ENCODE assay signal across 15 cellular contexts in genomic region chr7:16742547-16742946, GRCh38. TPM values are rescaled to one million over a fixed set of nuclear protein-coding genes. Genes with fewer than 3 reads are reported as not detected.
DNase-seq lines count a peak whose midpoint lies in the region; ATAC-seq, FAIRE-seq and TF ChIP-seq lines count a peak whose summit lies in the region.
"Had no signal": no experiment of that assay in that cellular context is flagged by ENCODE, and none has a peak within 500 bp of the region (broad histone marks: within the 10 kb centered on the region; RNA-seq: fewer than 3 reads in every experiment).

No MANE protein-coding gene starts in this region.

- no peaks in the 10 kb centered on the region for H3K9me1 ChIP-seq in K562 (ENCODE audit: control insufficient read depth, insufficient read depth, low read length)

- POLR2A ChIA-PET in K562 (lab: Yijun Ruan, JAX): interaction anchor here (2.2 kb wide), 1 partner anchor 14 kb away, joined by 8 read pairs; no protein-coding TSS in a partner anchor
- POLR2A ChIA-PET in activated CD8-positive, alpha-beta T cell treated with anti-CD3 and anti-CD28 coated beads for 36 hours (lab: Charles Lee): interaction anchor here (1.4 kb wide), 1 partner anchor 14 kb away, joined by 3 read pairs; no protein-coding TSS in a partner anchor

- H3K4me3 ChIP-seq in heart left ventricle (no peak overlapping the region), GM23248 (no peak overlapping the region), K562 (no peak overlapping the region), smooth muscle cell (no peak overlapping the region)

- H3K27me3 Mint-ChIP-seq in activated CD8-positive, alpha-beta T cell treated with anti-CD3 and anti-CD28 coated beads for 36 hours: peaks cover 2% of the 10 kb centered on the region

- DNase-seq in heart left ventricle (no peak), left cardiac atrium (no peak), GM23248 (no peak), K562 (ENCODE audit: extremely low read depth in 1 of 4, low spot score in 3 of 4) (peak in 1 of 4 experiments; percentile 68), smooth muscle cell (lab: John Stamatoyannopoulos, UW; ENCODE audit: unreplicated experiment) (no peak)
- DNase-seq in effector CD8-positive, alpha-beta T cell (lab: John Stamatoyannopoulos, UW): no peak
- no peak for DNase-seq in activated CD8-positive, alpha-beta T cell treated with anti-CD3 and anti-CD28 coated beads for 36 hours
- DNase-seq: BE2C; CD4-positive, alpha-beta memory T cell; DMS79 treated with DMSO at 0.1 percent for 48 hours; EL; GOT3; H9 had no signal

- H3K79me2 ChIP-seq in GM23248 (ENCODE audit: insufficient read depth): no peaks in the 10 kb centered on the region
- no peaks in the 10 kb centered on the region for H3K79me2 ChIP-seq in K562 (ENCODE audit: control insufficient read depth, insufficient read depth, low read length)
- H3K79me2 ChIP-seq in smooth muscle cell (ENCODE audit: low read depth): no peaks in the 10 kb centered on the region

- no peak for FAIRE-seq in K562 (lab: Jason Lieb, UNC)
- FAIRE-seq: G401.6, GM12891 had no signal

- intact Hi-C loops in heart left ventricle (cut with DNase I) (no loop called here), left cardiac atrium (cut with DNase I) (no loop called here), K562 (cut with micrococcal nuclease) (loop anchor here (5.0 kb wide), 1 partner anchor 80 kb away; no protein-coding TSS in a partner anchor)
- intact Hi-C loops in activated CD8-positive, alpha-beta T cell treated with anti-CD3 and anti-CD28 coated beads for 36 hours (cut with micrococcal nuclease): no loop called here

- TF ChIP-seq EP300 in K562 (IDR thresholded peaks at IDR 0.05; ENCODE audit: low read length): peak; percentile 79

- H2AFZ ChIP-seq in GM23248 (peak overlapping the region; percentile 57; the same call in 1 of the 2 replicates), K562 (ENCODE audit: low read depth, low read length) (no peak overlapping the region), smooth muscle cell (ENCODE audit: low read depth) (no peak overlapping the region)

- H3K9ac ChIP-seq in GM23248 (no peak overlapping the region), K562 (ENCODE audit: insufficient read depth in 1 of 2, low read depth in 2 of 2, low read length in 2 of 2) (no peak overlapping the region), smooth muscle cell (ENCODE audit: low read depth) (no peak overlapping the region)

- H3K36me3 ChIP-seq in heart left ventricle (no peaks in the 10 kb centered on the region), GM23248 (ENCODE audit: low read depth) (no peaks in the 10 kb centered on the region), K562 (ENCODE audit: control insufficient read depth, insufficient read depth, low read length) (no peaks in the 10 kb centered on the region), smooth muscle cell (ENCODE audit: low read depth) (no peaks in the 10 kb centered on the region)
- H3K36me3 ChIP-seq: BE2C had no signal

- H3K27me3 ChIP-seq in heart left ventricle (no peaks in the 10 kb centered on the region), GM23248 (replicated peaks; ENCODE audit: insufficient read depth) (no peaks in the 10 kb centered on the region), K562 (ENCODE audit: control insufficient read depth in 2 of 2, insufficient read depth in 2 of 2, low read length in 2 of 2) (no peaks in the 10 kb centered on the region), smooth muscle cell (ENCODE audit: low read depth) (no peaks in the 10 kb centered on the region)
- H3K27me3 ChIP-seq: BE2C had no signal

- H4K20me1 ChIP-seq in GM23248 (ENCODE audit: insufficient read depth) (no peaks in the 10 kb centered on the region), K562 (replicated peaks; ENCODE audit: control insufficient read depth, insufficient read depth, low read length) (no peaks in the 10 kb centered on the region), smooth muscle cell (ENCODE audit: low read depth) (no peaks in the 10 kb centered on the region)

- H3K27ac ChIP-seq in heart left ventricle (peak overlapping the region in 8 of 12 donors; percentile 3 to 81 (median 65)), GM23248 (no peak overlapping the region), K562 (ENCODE audit: extremely low read depth, low read depth, low read length) (no peak overlapping the region), smooth muscle cell (ENCODE audit: low read depth) (peak overlapping the region; percentile 43)

- H3K36me3 Mint-ChIP-seq in activated CD8-positive, alpha-beta T cell treated with anti-CD3 and anti-CD28 coated beads for 36 hours (ENCODE audit: low read depth): no peaks in the 10 kb centered on the region
- H3K36me3 Mint-ChIP-seq: CD4-positive, alpha-beta memory T cell had no signal

- in situ Hi-C loops in GM23248 (cut with MboI) (no loop called here), K562 (cut with MboI) (no loop called here)

- H3K9me3 Mint-ChIP-seq in activated CD8-positive, alpha-beta T cell treated with anti-CD3 and anti-CD28 coated beads for 36 hours: no peaks in the 10 kb centered on the region
- H3K9me3 Mint-ChIP-seq: CD4-positive, alpha-beta memory T cell; H9 had no signal

- H3K9me3 ChIP-seq in heart left ventricle (no peaks in the 10 kb centered on the region), GM23248 (ENCODE audit: low read depth) (no peaks in the 10 kb centered on the region), K562 (replicated peaks; ENCODE audit: control insufficient read depth, insufficient read depth, low read depth, low read length) (no peaks in the 10 kb centered on the region), smooth muscle cell (replicated peaks; ENCODE audit: low read depth) (no peaks in the 10 kb centered on the region)
- H3K9me3 ChIP-seq: BE2C had no signal

- no peak overlapping the region for H3K4me2 ChIP-seq in GM23248 (ENCODE audit: unreplicated experiment)
- no peak overlapping the region for H3K4me2 ChIP-seq in K562 (ENCODE audit: insufficient read depth, low read length)
- H3K4me2 ChIP-seq in smooth muscle cell: no peak overlapping the region

- CTCF ChIA-PET in K562 (lab: Yijun Ruan, JAX; ENCODE audit: low intra/inter-chr PET ratio): no interaction called here
- CTCF ChIA-PET in activated CD8-positive, alpha-beta T cell treated with anti-CD3 and anti-CD28 coated beads for 36 hours (lab: Charles Lee): interaction anchor here (1.0 kb wide), 1 partner anchor 16 kb away, joined by 3 read pairs; no protein-coding TSS in a partner anchor

- no peak for ATAC-seq in heart left ventricle
- ATAC-seq in left cardiac atrium: no peak
- ATAC-seq in K562: peak; percentile 66
- no peak for ATAC-seq in activated CD8-positive, alpha-beta T cell treated with anti-CD3 and anti-CD28 coated beads for 36 hours

- TF ChIP-seq CTCF in heart left ventricle (IDR thresholded peaks at IDR 0.05) (no peak), K562 (IDR thresholded peaks at IDR 0.05 in 2 of 3, conservative IDR thresholded peaks at IDR 0.05 in 1 of 3; ENCODE audit: insufficient read depth in 2 of 3, low read depth in 1 of 3, low read length in 3 of 3) (no peak), smooth muscle cell (IDR thresholded peaks at IDR 0.05; ENCODE audit: borderline replicate concordance, insufficient read depth, poor library complexity, severe bottlenecking) (no peak)
- no peak for TF ChIP-seq CTCF in activated CD8-positive, alpha-beta T cell treated with anti-CD3 and anti-CD28 coated beads for 36 hours (IDR thresholded peaks at IDR 0.05)

- BruUV-seq in K562 (replicated peaks; lab: Mats Ljungman, UMichigan): no TSS peak

- WGBS in heart left ventricle, 4 donors: 61 to 98% (median 80%) methylated on average over 3 of the region's 3 CpGs
- 64 to 65% methylated on average over 3 of the region's 3 CpGs for WGBS in GM23248 (ENCODE audit: low coverage in 1 of 2, low lambda C conversion rate in 2 of 2, missing lambda C conversion rate in 2 of 2), 2 experiments
- WGBS in K562 (ENCODE audit: insufficient coverage, low coverage, missing lambda C conversion rate): 51% methylated on average over 3 of the region's 3 CpGs
- 87% methylated on average over 3 of the region's 3 CpGs for WGBS in smooth muscle cell (ENCODE audit: low lambda C conversion rate)

- H3F3A ChIP-seq in GM23248 (ENCODE audit: insufficient read depth) (peaks cover 25% of the 10 kb centered on the region), smooth muscle cell (ENCODE audit: low read depth) (peaks cover 18% of the 10 kb centered on the region)

- no peak overlapping the region for H3K27ac Mint-ChIP-seq in activated CD8-positive, alpha-beta T cell treated with anti-CD3 and anti-CD28 coated beads for 36 hours
- H3K27ac Mint-ChIP-seq: CD4-positive, alpha-beta memory T cell; H9 had no signal

- H3K4me1 Mint-ChIP-seq in activated CD8-positive, alpha-beta T cell treated with anti-CD3 and anti-CD28 coated beads for 36 hours (ENCODE audit: low read depth): peaks cover 11% of the 10 kb centered on the region
- H3K4me1 Mint-ChIP-seq: CD4-positive, alpha-beta memory T cell had no signal

- TF ChIP-seq POLR2A in heart left ventricle (IDR thresholded peaks at IDR 0.05) (no peak), K562 (conservative IDR thresholded peaks at IDR 0.05) (no peak)

- peaks cover 0 to 53% (median 27%) of the 10 kb centered on the region in 12 donors for H3K4me1 ChIP-seq in heart left ventricle
- peaks cover 35% of the 10 kb centered on the region for H3K4me1 ChIP-seq in GM23248 (ENCODE audit: insufficient read depth)
- peaks cover 31 to 49% of the 10 kb centered on the region in 2 experiments; a peak in 4 of 5 replicates for H3K4me1 ChIP-seq in K562 (replicated peaks in 1 of 2; ENCODE audit: control insufficient read depth in 2 of 2, insufficient read depth in 2 of 2, low read length in 2 of 2)
- H3K4me1 ChIP-seq in smooth muscle cell (ENCODE audit: low read depth): peaks cover 27% of the 10 kb centered on the region

- TF ChIP-seq RAD21 in K562 (CRISPR knock-in tag; conservative IDR thresholded peaks at IDR 0.05 in 1 of 2, IDR thresholded peaks at IDR 0.05 in 1 of 2): no peak

- no peaks in the 10 kb centered on the region for H3K9me2 ChIP-seq in GM23248 (ENCODE audit: insufficient read depth)

- no peak overlapping the region for H3K4me3 Mint-ChIP-seq in activated CD8-positive, alpha-beta T cell treated with anti-CD3 and anti-CD28 coated beads for 36 hours
- H3K4me3 Mint-ChIP-seq: CD4-positive, alpha-beta memory T cell; H9 had no signal

RNA-seq across cellular contexts. Expression of gene TSPAN13, which starts 11.0 kb away (rescaled TPM):
- total RNA-seq in heart left ventricle: 10 to 100 TPM in 7 of 9 donors, 1 to 10 TPM in 2; 7.4 to 24.7 (median 12.0) TPM
- polyA plus RNA-seq in heart left ventricle: 10 to 100 TPM; 16.9 to 39.5 TPM
- total RNA-seq in left cardiac atrium: 10 to 100 TPM; 19.6 to 20.1 TPM
- 4.2 and 6.2 TPM in 2 replicates for total RNA-seq in GM23248 (2014; rRNA removed; shearing (Covaris generic))
- 9.0 and 10.2 TPM in 2 replicates for polyA plus RNA-seq in GM23248 (2016; fragmentation: Nextera tagmentation; extraction: Ambion mirVana)
- 20.7 and 45.9 TPM in 2 replicates for total RNA-seq in K562 (2011; cell fraction: chromatin; rRNA removed; ENCODE audit: low replicate concordance)
- 26.2 and 28.2 TPM in 2 replicates for total RNA-seq in K562 (2011; cell fraction: nucleolus; rRNA removed)
- 50.4 and 66.6 TPM in 2 replicates for total RNA-seq in K562 (2011; cell fraction: nucleoplasm; rRNA removed)
- 12.8 and 16.6 TPM in 2 replicates for total RNA-seq in K562 (2014; rRNA removed)
- total RNA-seq in K562 (2014; rRNA removed; fragmentation: Illumina TruSeq; extraction: Trizol): 29.2 and 32.5 TPM in 2 replicates
- 14.3 and 16.4 TPM in 2 replicates for total RNA-seq in K562 (2015; rRNA removed; fragmentation: Illumina TruSeq; extraction: Trizol)
- total RNA-seq in K562 (2021): 26.8 and 28.9 TPM in 2 replicates
- polyA plus RNA-seq in K562 (2011; rRNA removed): 23.3 and 46.3 TPM in 2 replicates
- 14.2 and 22.5 TPM in 2 replicates for polyA plus RNA-seq in K562 (2011; cell fraction: cytosol; rRNA removed)
- 8.5 and 10.1 TPM in 2 replicates for polyA plus RNA-seq in K562 (2011; cell fraction: nucleus; rRNA removed)
- 17.7 and 21.3 TPM in 2 replicates for polyA plus RNA-seq in K562 (2012)
- 25.0 and 29.3 TPM in 2 replicates for polyA plus RNA-seq in K562 (2014; fragmentation: Illumina TruSeq; extraction: Trizol)
- polyA plus RNA-seq in K562 (2014; fragmentation: Nextera tagmentation; extraction: Ambion mirVana): 1 to 10 TPM; 7.8 to 9.8 TPM
- polyA plus RNA-seq in K562 (2014; rRNA removed): 20.0 and 23.9 TPM in 2 replicates
- polyA minus RNA-seq in K562 (2011; rRNA and poly(A)+ RNA removed): 12.9 and 21.0 TPM in 2 replicates
- 8.0 and 14.1 TPM in 2 replicates for polyA minus RNA-seq in K562 (2011; cell fraction: cytosol; rRNA and poly(A)+ RNA removed)
- 3.5 and 5.3 TPM in 2 replicates for polyA minus RNA-seq in K562 (2011; cell fraction: nucleus; rRNA and poly(A)+ RNA removed)
- total RNA-seq in smooth muscle cell: 128 and 142 TPM in 2 replicates
- polyA plus RNA-seq in smooth muscle cell: 103 and 116 TPM in 2 replicates
- 1 to 10 TPM in 1 of 2 experiments, under 1 TPM in 1; 0.47 to 1.0 TPM for total RNA-seq in activated CD8-positive, alpha-beta T cell treated with anti-CD3 and anti-CD28 coated beads for 36 hours
- total RNA-seq: CD4-positive, alpha-beta memory T cell had no signal

Comparison
In these comparisons a context has a peak if more than half of its experiments do, and no peak if none do; other contexts are left out.
1. H3K27ac ChIP-seq: peak in heart left ventricle (8 of 12) and smooth muscle cell (single experiment); none in GM23248 (single experiment) and K562 (single experiment).